8 cellular contexts compared by ENCODE assay signal in genomic region chr1:100352267-100353072, GRCh38. TPM values are rescaled to one million over a fixed set of nuclear protein-coding genes. Genes with fewer than 3 reads are reported as not detected.
DNase-seq lines count a peak whose midpoint lies in the region; ATAC-seq and TF ChIP-seq lines count a peak whose summit lies in the region.

TSS of gene CDC14A (plus strand) at chr1:100352506. CDS start at chr1:100352955, 449 bp downstream.

- peak within 1 kb of the TSS; percentile 91 to 95 for H3K27ac ChIP-seq in SK-N-SH (ENCODE audit: low read depth in 2 of 2, low read length in 1 of 2)
- peak within 1 kb of the TSS; percentile 71 for H3K27ac ChIP-seq in osteoblast (ENCODE audit: low read depth, low read length)
- peak within 1 kb of the TSS; percentile 55 to 62 for H3K27ac ChIP-seq in thoracic aorta

- TF ChIP-seq CTCF in GM06990 (IDR thresholded peaks at IDR 0.05; ENCODE audit: insufficient read depth, low read length, poor library complexity, severe bottlenecking), result no peak
- no peak for TF ChIP-seq CTCF in HFFc6 (IDR thresholded peaks at IDR 0.05)
- TF ChIP-seq CTCF in NB4 (IDR thresholded peaks at IDR 0.05; ENCODE audit: low read depth, low read length), result no peak
- no peak for TF ChIP-seq CTCF in SK-N-SH (IDR thresholded peaks at IDR 0.05)
- no peak for TF ChIP-seq CTCF in osteoblast (IDR thresholded peaks at IDR 0.05; ENCODE audit: extremely low read depth, low read depth, low read length)
- no peak for TF ChIP-seq CTCF in thoracic aorta (IDR thresholded peaks at IDR 0.05)

- TF ChIP-seq RAD21 in SK-N-SH (IDR thresholded peaks at IDR 0.05; ENCODE audit: low read length), result no peak

- H3K27me3 ChIP-seq in GM06990 (replicated peaks; ENCODE audit: control insufficient read depth, insufficient read depth, low read length), result no peaks in the 10 kb centered on the region
- no peaks in the 10 kb centered on the region for H3K27me3 ChIP-seq in SK-N-SH (ENCODE audit: insufficient read depth)
- no peaks in the 10 kb centered on the region for H3K27me3 ChIP-seq in osteoblast (ENCODE audit: insufficient read depth, low read length)
- no peaks in the 10 kb centered on the region for H3K27me3 ChIP-seq in thoracic aorta (replicated peaks; ENCODE audit: insufficient read depth)

- peaks cover 37% of the 10 kb centered on the region for H3K79me2 ChIP-seq in SK-N-SH (ENCODE audit: insufficient read depth)
- peaks cover 3% of the 10 kb centered on the region for H3K79me2 ChIP-seq in osteoblast (ENCODE audit: insufficient read depth, low read length)

- peak; percentile 81 for ATAC-seq in thoracic aorta (ENCODE audit: insufficient number of reproducible peaks, low FRiP score, low read depth)

- CTCF ChIA-PET in SK-N-SH (lab: Yijun Ruan, JAX), result interaction anchor here (0.6 to 2.6 kb wide), 9 partner anchors 10 to 516 kb away, joined by 3 to 16 read pairs (median 3); no protein-coding TSS in a partner anchor

- H3K9me3 ChIP-seq in SK-N-SH (no peaks in the 10 kb centered on the region), osteoblast (ENCODE audit: low read depth, low read length) (no peaks in the 10 kb centered on the region), thoracic aorta (no peaks in the 10 kb centered on the region)

- no peaks in the 10 kb centered on the region for H3K9me2 ChIP-seq in SK-N-SH

- H3K36me3 ChIP-seq in GM06990 (ENCODE audit: control insufficient read depth, insufficient read depth, low read length), result no peaks in the 10 kb centered on the region
- no peaks in the 10 kb centered on the region for H3K36me3 ChIP-seq in SK-N-SH (replicated peaks in 1 of 2; ENCODE audit: control insufficient read depth in 1 of 2, insufficient read depth in 2 of 2, low read length in 1 of 2)
- H3K36me3 ChIP-seq in osteoblast (ENCODE audit: insufficient read depth, low read length), result no peaks in the 10 kb centered on the region
- no peaks in the 10 kb centered on the region for H3K36me3 ChIP-seq in thoracic aorta

- peaks cover 11 to 19% of the 10 kb centered on the region in 2 experiments; a peak in 3 of 4 replicates for H3K4me1 ChIP-seq in SK-N-SH (ENCODE audit: control insufficient read depth in 1 of 2, insufficient read depth in 2 of 2, low read depth in 1 of 2, low read length in 1 of 2)
- H3K4me1 ChIP-seq in osteoblast (ENCODE audit: insufficient read depth, low read length), result peaks cover 20% of the 10 kb centered on the region
- H3K4me1 ChIP-seq in thoracic aorta (ENCODE audit: control insufficient read depth in 1 of 2, low read depth in 2 of 2), result peaks cover 0 to 20% of the 10 kb centered on the region in 2 donors

- peaks cover 9% of the 10 kb centered on the region for H3K27me3 Mint-ChIP-seq in HFFc6 (ENCODE audit: insufficient read depth)
- no peaks in the 10 kb centered on the region for H3K27me3 Mint-ChIP-seq in activated naive CD4-positive, alpha-beta T cell treated with anti-CD3 and anti-CD28 coated beads, Interleukin-2, amount 50 U/mL, for 24 hours

- peak within 1 kb of the TSS; percentile 98 for H2AFZ ChIP-seq in SK-N-SH (ENCODE audit: low read depth)
- H2AFZ ChIP-seq in osteoblast (ENCODE audit: low read length), result peak within 1 kb of the TSS; percentile 96

- no peak for TF ChIP-seq EP300 in SK-N-SH (IDR thresholded peaks at IDR 0.05; ENCODE audit: borderline replicate concordance in 1 of 2, low read depth in 1 of 2, low read length in 1 of 2)

- H4K20me1 ChIP-seq in SK-N-SH (ENCODE audit: insufficient read depth) (no peaks in the 10 kb centered on the region; the same call in 1 of the 2 replicates), osteoblast (ENCODE audit: insufficient read depth, low read length) (no peaks in the 10 kb centered on the region)

- H3K4me2 ChIP-seq in SK-N-SH (peak within 1 kb of the TSS; percentile 90), osteoblast (ENCODE audit: insufficient read depth, low read length) (peak within 1 kb of the TSS; percentile 94)

- no peaks in the 10 kb centered on the region for H3K9me3 Mint-ChIP-seq in HFFc6
- no peaks in the 10 kb centered on the region for H3K9me3 Mint-ChIP-seq in activated naive CD4-positive, alpha-beta T cell treated with anti-CD3 and anti-CD28 coated beads, Interleukin-2, amount 50 U/mL, for 24 hours

- no peaks in the 10 kb centered on the region for H3K36me3 Mint-ChIP-seq in HFFc6 (ENCODE audit: low read depth)
- peaks cover 6% of the 10 kb centered on the region for H3K36me3 Mint-ChIP-seq in activated naive CD4-positive, alpha-beta T cell treated with anti-CD3 and anti-CD28 coated beads, Interleukin-2, amount 50 U/mL, for 24 hours

- H3K4me3 ChIP-seq in GM06990 (replicated peaks; ENCODE audit: low read depth, low read length), result peak within 1 kb of the TSS; percentile 81
- peak within 1 kb of the TSS; percentile 86 for H3K4me3 ChIP-seq in NB4 (ENCODE audit: low read depth, low read length)
- peak within 1 kb of the TSS; percentile 80 to 93 for H3K4me3 ChIP-seq in SK-N-SH (ENCODE audit: low read depth in 2 of 2, low read length in 1 of 2)
- H3K4me3 ChIP-seq in osteoblast (ENCODE audit: insufficient read depth, low read length), result peak within 1 kb of the TSS; percentile 86
- peak within 1 kb of the TSS; percentile 92 for H3K4me3 ChIP-seq in thoracic aorta

- TF ChIP-seq POLR2A in NB4 (IDR thresholded peaks at IDR 0.05; ENCODE audit: extremely low read depth, insufficient read length), result peak; percentile 69

- H3K9ac ChIP-seq in SK-N-SH, result peak within 1 kb of the TSS; percentile 87

- 0% methylated on average over 26 of the region's 65 CpGs for WGBS in SK-N-SH (ENCODE audit: low lambda C conversion rate)

- peaks cover 15% of the 10 kb centered on the region for H3F3A ChIP-seq in SK-N-SH (replicated peaks; ENCODE audit: insufficient read depth)

- POLR2A ChIA-PET in SK-N-SH (lab: Yijun Ruan, JAX), result interaction anchor here (0.9 to 2.3 kb wide), 3 partner anchors 11 to 103 kb away, joined by 3 to 10 read pairs (median 6); partner anchors contain the start of genes DBT and RTCA

- H3K4me1 Mint-ChIP-seq in HFFc6 (ENCODE audit: low read depth), result peaks cover 35% of the 10 kb centered on the region
- peaks cover 45% of the 10 kb centered on the region for H3K4me1 Mint-ChIP-seq in activated naive CD4-positive, alpha-beta T cell treated with anti-CD3 and anti-CD28 coated beads, Interleukin-2, amount 50 U/mL, for 24 hours

- H3K4me3 Mint-ChIP-seq in HFFc6, result peak within 1 kb of the TSS; percentile 98
- H3K4me3 Mint-ChIP-seq in activated naive CD4-positive, alpha-beta T cell treated with anti-CD3 and anti-CD28 coated beads, Interleukin-2, amount 50 U/mL, for 24 hours, result peak within 1 kb of the TSS; percentile 98

- peak; percentile 92 for DNase-seq in GM06990 (ENCODE audit: extremely low read depth, insufficient read length)
- DNase-seq in HFFc6, result peak; percentile 94
- DNase-seq in NB4 (ENCODE audit: low read depth), result peak; percentile 97
- DNase-seq in SK-N-SH, result peak; percentile 95
- peak; percentile 97 for DNase-seq in glomerular visceral epithelial cell (ENCODE audit: extremely low spot score)
- DNase-seq in osteoblast (ENCODE audit: insufficient read length, low spot score, missing footprints), result peak; percentile 94
- DNase-seq in thoracic aorta (ENCODE audit: low spot score), result peak; percentile 82

- H3K27ac Mint-ChIP-seq in HFFc6, result peak within 1 kb of the TSS; percentile 99
- peak within 1 kb of the TSS; percentile 96 for H3K27ac Mint-ChIP-seq in activated naive CD4-positive, alpha-beta T cell treated with anti-CD3 and anti-CD28 coated beads, Interleukin-2, amount 50 U/mL, for 24 hours

TF ChIP-seq in SK-N-SH, 30 proteins besides CTCF, POLR2A, EP300 and RAD21 (continues in another document):
- TF ChIP-seq MXI1 (IDR thresholded peaks at IDR 0.05; ENCODE audit: low read depth, low read length) (peak; percentile 84), FOXJ3 (CRISPR knock-in tag; IDR thresholded peaks at IDR 0.05) (no peak), TEAD4 (IDR thresholded peaks at IDR 0.05; ENCODE audit: borderline replicate concordance, insufficient read depth) (0 out of 2 replicates have a peak, but pooled peaks have one; percentile 30), CHD2 (IDR thresholded peaks at IDR 0.05; ENCODE audit: low read length, partially characterized antibody) (no peak), ELF1 (IDR thresholded peaks at IDR 0.05) (0 out of 2 replicates have a peak, but pooled peaks have one; percentile 11), EZH2phosphoT487 (IDR thresholded peaks at IDR 0.05; ENCODE audit: borderline replicate concordance, low read depth) (no peak), YY1 (IDR thresholded peaks at IDR 0.05; ENCODE audit: low read depth) (peak; percentile 54), ZBTB33 (IDR thresholded peaks at IDR 0.05; ENCODE audit: borderline replicate concordance, low read depth) (no peak), MEF2A (IDR thresholded peaks at IDR 0.05; ENCODE audit: borderline replicate concordance, low read depth) (no peak), SIN3A (IDR thresholded peaks at IDR 0.05; ENCODE audit: borderline replicate concordance, low read depth, low read length) (no peak), GATA2 (CRISPR knock-in tag; IDR thresholded peaks at IDR 0.05) (no peak), POLR2AphosphoS5 (IDR thresholded peaks at IDR 0.05; ENCODE audit: low read depth, low read length) (peak; percentile 88)

RNA-seq across cellular contexts. Expression of gene CDC14A, which starts in this region (rescaled TPM):
- 1 to 10 TPM; 2.4 to 5.1 (median 3.0) TPM for total RNA-seq in HFFc6 (2021; fragmentation: NEBNext Ultra II Directional; extraction: Animal tissue kit (Norgen Biotek cat#: 25700))
- polyA plus RNA-seq in SK-N-SH (2012; rRNA removed), result 2.2 and 2.8 TPM in 2 replicates
- 3.1 and 3.7 TPM in 2 replicates for polyA plus RNA-seq in SK-N-SH (2012; cell fraction: cytosol; rRNA removed)
- 3.1 and 6.3 TPM in 2 replicates for polyA plus RNA-seq in SK-N-SH (2012; cell fraction: nucleus; rRNA removed)
- total RNA-seq in osteoblast (6.5 and 6.9 TPM in 2 replicates), thoracic aorta (10 to 100 TPM; 10.6 to 11.3 TPM)

Comparison
In these comparisons a context has a peak if more than half of its experiments do, and no peak if none do; other contexts are left out.
1. Peak in every context shown above with its lines: DNase-seq, ATAC-seq, H3K4me3 ChIP-seq and H3K27ac ChIP-seq.